In genomic region chr19:10270180-10270615, GRCh38 we compare ENCODE assay signal across 8 cellular contexts. TPM values are rescaled to one million over a fixed set of nuclear protein-coding genes. Genes with fewer than 3 reads are reported as not detected.
DNase-seq lines count a peak whose midpoint lies in the region; ATAC-seq and TF ChIP-seq lines count a peak whose summit lies in the region.

No MANE protein-coding gene starts in this region.

- peak overlapping the region; percentile 69 for H3K4me3 ChIP-seq in GM12865 (ENCODE audit: low read depth, low read length)

- DNase-seq in GM12865 (ENCODE audit: low read depth) (peak; percentile 89), left colon (peak; percentile 77 to 81), NCI-H187 treated with DMSO at 0.1 percent for 48 hours (lab: John Stamatoyannopoulos, UW) (no peak), NCI-H2227 treated with DMSO at 0.1 percent for 48 hours (lab: John Stamatoyannopoulos, UW) (no peak)
- peak; percentile 90 for DNase-seq in T-helper 2 cell treated with Interferon-gamma antibody and Interleukin-4, amounts not matched to agents 5 μg/mL and 100 μg/mL, for 36 hours (ENCODE audit: low spot score)
- peak in 2 of 3 experiments; percentile 30 to 81 for DNase-seq in stimulated activated CD4-positive, alpha-beta T cell treated with anti-CD3 and anti-CD28 coated beads, TNF-alpha, amount 100 ng/mL, for 24 hours (ENCODE audit: low read depth in 3 of 3)

- no peaks in the 10 kb centered on the region for H3K9me3 Mint-ChIP-seq in T-helper 2 cell treated with Interferon-gamma antibody and Interleukin-4, amounts not matched to agents 5 μg/mL and 100 μg/mL, for 36 hours
- peaks cover 0 to 2% (median 0%) of the 10 kb centered on the region in 5 experiments for H3K9me3 Mint-ChIP-seq in brain

- TF ChIP-seq CTCF in GM12865 (IDR thresholded peaks at IDR 0.05; ENCODE audit: insufficient read depth, low read depth, low read length, missing control alignments) (no peak), brain (conservative IDR thresholded peaks at IDR 0.05) (no peak)

- peak overlapping the region; percentile 92 for H3K27ac Mint-ChIP-seq in T-helper 2 cell treated with Interferon-gamma antibody and Interleukin-4, amounts not matched to agents 5 μg/mL and 100 μg/mL, for 36 hours
- H3K27ac Mint-ChIP-seq in brain = no peak overlapping the region

- no peaks in the 10 kb centered on the region for H3K27me3 Mint-ChIP-seq in T-helper 2 cell treated with Interferon-gamma antibody and Interleukin-4, amounts not matched to agents 5 μg/mL and 100 μg/mL, for 36 hours (ENCODE audit: low read depth)
- H3K27me3 Mint-ChIP-seq in brain = peaks cover 87% of the 10 kb centered on the region

- H3K4me1 Mint-ChIP-seq in T-helper 2 cell treated with Interferon-gamma antibody and Interleukin-4, amounts not matched to agents 5 μg/mL and 100 μg/mL, for 36 hours (ENCODE audit: low read depth) = peaks cover 33% of the 10 kb centered on the region
- H3K4me1 Mint-ChIP-seq in brain = peaks cover 6% of the 10 kb centered on the region

- peaks cover 11% of the 10 kb centered on the region for H3K36me3 Mint-ChIP-seq in T-helper 2 cell treated with Interferon-gamma antibody and Interleukin-4, amounts not matched to agents 5 μg/mL and 100 μg/mL, for 36 hours (ENCODE audit: low read depth)
- H3K36me3 Mint-ChIP-seq in brain = no peaks in the 10 kb centered on the region

- ATAC-seq in HG03175 (IDR thresholded peaks at IDR 0.05; ENCODE audit: unreplicated experiment) (peak; percentile 57), left colon (peak; percentile 59)

- intact Hi-C loops in left colon (cut with DNase I, micrococcal nuclease) = no loop called here

- H3K4me3 Mint-ChIP-seq in T-helper 2 cell treated with Interferon-gamma antibody and Interleukin-4, amounts not matched to agents 5 μg/mL and 100 μg/mL, for 36 hours = peak overlapping the region; percentile 87
- H3K4me3 Mint-ChIP-seq in brain = peak overlapping the region; percentile 9 to 78 (median 63)

RNA-seq across cellular contexts. Expression of gene ICAM1, which starts 0.7 kb away (rescaled TPM):
- 3.1 TPM for polyA plus RNA-seq in brain (ENCODE audit: insufficient read depth, low read depth, low replicate concordance)
- total RNA-seq in left colon = 1 to 10 TPM; 7.7 to 8.7 TPM

RNA-seq across cellular contexts. Expression of gene ICAM4, which starts 16.6 kb away (rescaled TPM):
- polyA plus RNA-seq in brain (ENCODE audit: insufficient read depth, low read depth, low replicate concordance) = not detected
- total RNA-seq in left colon = under 1 TPM in 1 of 2 donors, not detected in 1; 0.53 TPM

RNA-seq across cellular contexts. Expression of gene MRPL4, which starts 18.2 kb away (rescaled TPM):
- polyA plus RNA-seq in brain (ENCODE audit: insufficient read depth, low read depth, low replicate concordance) = 57.8 TPM
- total RNA-seq in left colon = 10 to 100 TPM; 43.5 to 61.9 TPM

RNA-seq across cellular contexts. Expression of gene ICAM5, which starts 19.6 kb away (rescaled TPM):
- 6.4 TPM for polyA plus RNA-seq in brain (ENCODE audit: insufficient read depth, low read depth, low replicate concordance)
- 1 to 10 TPM in 1 of 2 donors, under 1 TPM in 1; 0.76 to 1.1 TPM for total RNA-seq in left colon

RNA-seq across cellular contexts. Expression of gene S1PR2, which starts 39.1 kb away (rescaled TPM):
- polyA plus RNA-seq in brain (ENCODE audit: insufficient read depth, low read depth, low replicate concordance) = 5.0 TPM
- total RNA-seq in left colon = 1 to 10 TPM; 2.3 to 5.2 TPM

Comparison
In these comparisons a context has a peak if more than half of its experiments do, and no peak if none do; other contexts are left out.
1. DNase-seq: peak in GM12865 (single experiment), T-helper 2 cell treated with Interferon-gamma antibody and Interleukin-4, amounts not matched to agents 5 μg/mL and 100 μg/mL, for 36 hours (single experiment), left colon (2 of 2) and stimulated activated CD4-positive, alpha-beta T cell treated with anti-CD3 and anti-CD28 coated beads, TNF-alpha, amount 100 ng/mL, for 24 hours (2 of 3); none in NCI-H187 treated with DMSO at 0.1 percent for 48 hours (single experiment) and NCI-H2227 treated with DMSO at 0.1 percent for 48 hours (single experiment).